In the genomic region with DNA sequence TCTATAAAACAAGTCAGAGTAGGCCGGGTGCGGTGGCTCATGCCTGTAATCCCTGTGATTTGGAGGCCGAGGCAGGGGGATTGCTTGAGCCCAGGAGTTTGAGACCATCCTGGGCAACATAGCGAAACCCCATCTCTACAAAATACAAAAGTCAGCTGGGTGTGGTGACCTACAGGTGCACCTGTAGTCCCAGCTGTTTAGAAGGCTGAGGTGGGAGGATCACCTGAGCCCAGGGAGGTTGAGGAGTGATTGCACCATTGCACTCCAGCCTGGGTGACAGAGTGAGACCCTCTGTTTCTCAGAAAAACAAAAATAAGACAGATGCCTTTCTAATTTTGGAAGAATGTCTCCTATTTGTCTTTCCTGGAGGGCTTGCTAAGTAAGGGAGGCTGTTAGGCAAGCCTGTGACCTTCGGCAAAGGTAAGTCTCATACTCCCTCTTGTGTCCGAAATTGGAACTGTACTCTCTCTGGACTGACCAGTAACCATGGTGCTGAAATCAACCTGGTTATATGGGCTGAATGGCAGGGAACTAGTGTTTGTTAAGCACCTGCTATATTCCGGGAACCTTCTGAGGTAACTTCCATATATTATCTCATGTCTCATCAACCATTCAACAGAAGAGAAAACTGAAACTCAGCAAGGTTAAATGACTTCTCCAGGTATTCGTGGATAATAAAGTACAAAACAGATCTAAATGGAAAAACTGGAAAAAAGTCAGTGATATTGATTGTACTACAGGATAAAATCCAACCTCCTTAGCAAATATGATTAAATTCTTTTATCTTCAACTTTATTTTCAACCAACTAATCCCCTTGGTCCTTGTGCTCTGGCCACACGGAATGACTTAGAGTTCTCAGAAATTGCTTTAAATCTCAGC, we compare ENCODE assay signal across 8 cellular contexts. TPM values are rescaled to one million over a fixed set of nuclear protein-coding genes. Genes with fewer than 3 reads are reported as not detected.
DNase-seq lines count a peak whose midpoint lies in the region; ATAC-seq and TF ChIP-seq lines count a peak whose summit lies in the region.

No MANE protein-coding gene starts in this region.

- no peak overlapping the region for H3K27ac Mint-ChIP-seq in CD8-positive, alpha-beta T cell
- H3K27ac Mint-ChIP-seq in activated CD4-positive, alpha-beta T cell treated with anti-CD3 and anti-CD28 coated beads, Interleukin-2, amount 10 ng/mL, durations not matched to agents 7 days and 5 days: no peak overlapping the region
- H3K27ac Mint-ChIP-seq in natural killer cell treated with Interleukin-12 subunit alpha and Interleukin-12 subunit beta and Interleukin-15 and Interleukin-18, amount 100 ng/mL, for 72 hours: no peak overlapping the region

- no peaks in the 10 kb centered on the region for H3K27me3 ChIP-seq in CD8-positive, alpha-beta T cell (ENCODE audit: insufficient read depth, low read length)

- H3K4me1 Mint-ChIP-seq in CD8-positive, alpha-beta T cell (ENCODE audit: low read depth): no peaks in the 10 kb centered on the region
- H3K4me1 Mint-ChIP-seq in activated CD4-positive, alpha-beta T cell treated with anti-CD3 and anti-CD28 coated beads, Interleukin-2, amount 10 ng/mL, durations not matched to agents 7 days and 5 days: no peaks in the 10 kb centered on the region
- H3K4me1 Mint-ChIP-seq in natural killer cell treated with Interleukin-12 subunit alpha and Interleukin-12 subunit beta and Interleukin-15 and Interleukin-18, amount 100 ng/mL, for 72 hours (ENCODE audit: low read depth in 2 of 2): no peaks in the 10 kb centered on the region

- ATAC-seq in CD8-positive, alpha-beta T cell: peak; percentile 96
- ATAC-seq in GM19035 (IDR thresholded peaks at IDR 0.05; ENCODE audit: unreplicated experiment): peak; percentile 74
- peak; percentile 83 to 86 for ATAC-seq in natural killer cell treated with Interleukin-12 subunit alpha and Interleukin-12 subunit beta and Interleukin-15 and Interleukin-18, amount 100 ng/mL, for 72 hours

- no peaks in the 10 kb centered on the region for H3K4me1 ChIP-seq in CD8-positive, alpha-beta T cell (ENCODE audit: insufficient read depth, low read length)

- H3K9me3 Mint-ChIP-seq in CD8-positive, alpha-beta T cell: no peaks in the 10 kb centered on the region
- no peaks in the 10 kb centered on the region for H3K9me3 Mint-ChIP-seq in activated CD4-positive, alpha-beta T cell treated with anti-CD3 and anti-CD28 coated beads, Interleukin-2, amount 10 ng/mL, durations not matched to agents 7 days and 5 days
- no peaks in the 10 kb centered on the region for H3K9me3 Mint-ChIP-seq in natural killer cell treated with Interleukin-12 subunit alpha and Interleukin-12 subunit beta and Interleukin-15 and Interleukin-18, amount 100 ng/mL, for 72 hours

- intact Hi-C loops in CD8-positive, alpha-beta T cell (cut with DNase I, micrococcal nuclease): loop anchor here (1.0 to 10.0 kb wide), 4 partner anchors 31 to 197 kb away; a partner anchor contains a TSS

- H3K9me3 ChIP-seq in CD8-positive, alpha-beta T cell (ENCODE audit: low read length): no peaks in the 10 kb centered on the region

- CTCF ChIA-PET in CD8-positive, alpha-beta T cell (lab: Charles Lee): interaction anchor here (0.6 to 6.6 kb wide), 9 partner anchors 19 to 235 kb away, joined by 3 to 57 read pairs (median 3); no protein-coding TSS in a partner anchor
- CTCF ChIA-PET in activated CD4-positive, alpha-beta T cell treated with anti-CD3 and anti-CD28 coated beads, Interleukin-2, amount 10 ng/mL, durations not matched to agents 7 days and 5 days (lab: Charles Lee): interaction anchor here (0.9 kb wide), 1 partner anchor 233 kb away, joined by 3 read pairs; no protein-coding TSS in a partner anchor

- H3K4me3 ChIP-seq in CD8-positive, alpha-beta T cell (ENCODE audit: low read depth, low read length): no peak overlapping the region

- no peak overlapping the region for H3K4me3 Mint-ChIP-seq in CD8-positive, alpha-beta T cell
- H3K4me3 Mint-ChIP-seq in activated CD4-positive, alpha-beta T cell treated with anti-CD3 and anti-CD28 coated beads, Interleukin-2, amount 10 ng/mL, durations not matched to agents 7 days and 5 days: no peak overlapping the region
- H3K4me3 Mint-ChIP-seq in natural killer cell treated with Interleukin-12 subunit alpha and Interleukin-12 subunit beta and Interleukin-15 and Interleukin-18, amount 100 ng/mL, for 72 hours: no peak overlapping the region

- H3K27me3 Mint-ChIP-seq in CD8-positive, alpha-beta T cell (ENCODE audit: low read depth): peaks cover 26% of the 10 kb centered on the region
- peaks cover 13% of the 10 kb centered on the region for H3K27me3 Mint-ChIP-seq in activated CD4-positive, alpha-beta T cell treated with anti-CD3 and anti-CD28 coated beads, Interleukin-2, amount 10 ng/mL, durations not matched to agents 7 days and 5 days
- H3K27me3 Mint-ChIP-seq in natural killer cell treated with Interleukin-12 subunit alpha and Interleukin-12 subunit beta and Interleukin-15 and Interleukin-18, amount 100 ng/mL, for 72 hours: peaks cover 20 to 26% of the 10 kb centered on the region in 2 donors

- DNase-seq in CD8-positive, alpha-beta T cell: peak in 6 of 7 experiments; percentile 3 to 66 (median 38)
- peak; percentile 46 for DNase-seq in HK-2 (ENCODE audit: unreplicated experiment)
- DNase-seq in NCI-H524 treated with DMSO at 0.1 percent for 48 hours (lab: John Stamatoyannopoulos, UW): peak; percentile 23
- peak; percentile 85 for DNase-seq in activated CD4-positive, alpha-beta T cell treated with anti-CD3 and anti-CD28 coated beads, Interleukin-2, amount 10 ng/mL, durations not matched to agents 7 days and 5 days
- DNase-seq in fibroblast of gingiva (ENCODE audit: low read depth): peak; percentile 83
- peak; percentile 67 for DNase-seq in natural killer cell treated with Interleukin-12 subunit alpha and Interleukin-12 subunit beta and Interleukin-15 and Interleukin-18, amount 100 ng/mL, for 72 hours (ENCODE audit: low spot score)
- DNase-seq in cerebellar nuclear complex (lab: John Stamatoyannopoulos, UW): no peak

- H3K36me3 ChIP-seq in CD8-positive, alpha-beta T cell (ENCODE audit: insufficient read depth, low read length): no peaks in the 10 kb centered on the region

- POLR2A ChIA-PET in CD8-positive, alpha-beta T cell (lab: Charles Lee): interaction anchor here (0.6 kb wide), 1 partner anchor 178 kb away, joined by 5 read pairs; no protein-coding TSS in a partner anchor
- POLR2A ChIA-PET in activated CD4-positive, alpha-beta T cell treated with anti-CD3 and anti-CD28 coated beads, Interleukin-2, amount 10 ng/mL, durations not matched to agents 7 days and 5 days (lab: Charles Lee): no interaction called here

- TF ChIP-seq CTCF in CD8-positive, alpha-beta T cell (IDR thresholded peaks at IDR 0.05): peak; percentile 89

- no peak overlapping the region for H3K27ac ChIP-seq in CD8-positive, alpha-beta T cell (ENCODE audit: low read depth, low read length)

- no peaks in the 10 kb centered on the region for H3K36me3 Mint-ChIP-seq in CD8-positive, alpha-beta T cell
- H3K36me3 Mint-ChIP-seq in activated CD4-positive, alpha-beta T cell treated with anti-CD3 and anti-CD28 coated beads, Interleukin-2, amount 10 ng/mL, durations not matched to agents 7 days and 5 days (ENCODE audit: low read depth): no peaks in the 10 kb centered on the region
- H3K36me3 Mint-ChIP-seq in natural killer cell treated with Interleukin-12 subunit alpha and Interleukin-12 subunit beta and Interleukin-15 and Interleukin-18, amount 100 ng/mL, for 72 hours: no peaks in the 10 kb centered on the region

RNA-seq across cellular contexts. Expression of a gene that starts 11.8 kb away (rescaled TPM):
- not detected for total RNA-seq in CD8-positive, alpha-beta T cell
- under 1 TPM; 0.02 TPM for total RNA-seq in activated CD4-positive, alpha-beta T cell treated with anti-CD3 and anti-CD28 coated beads, Interleukin-2, amount 10 ng/mL, durations not matched to agents 7 days and 5 days
- total RNA-seq in natural killer cell treated with Interleukin-12 subunit alpha and Interleukin-12 subunit beta and Interleukin-15 and Interleukin-18, amount 100 ng/mL, for 72 hours: under 1 TPM; 0.05 to 0.08 TPM

RNA-seq across cellular contexts. Expression of a gene that starts 31.3 kb away (rescaled TPM):
- 10 to 100 TPM; 23.6 to 24.7 TPM for total RNA-seq in CD8-positive, alpha-beta T cell
- 10 to 100 TPM in 1 of 2 experiments, 1 to 10 TPM in 1; 7.7 to 12.9 TPM for total RNA-seq in activated CD4-positive, alpha-beta T cell treated with anti-CD3 and anti-CD28 coated beads, Interleukin-2, amount 10 ng/mL, durations not matched to agents 7 days and 5 days
- total RNA-seq in natural killer cell treated with Interleukin-12 subunit alpha and Interleukin-12 subunit beta and Interleukin-15 and Interleukin-18, amount 100 ng/mL, for 72 hours: 10 to 100 TPM; 17.6 to 27.8 TPM

RNA-seq across cellular contexts. Expression of a gene that starts 52.7 kb away (rescaled TPM):
- 10 to 100 TPM; 15.2 to 16.0 TPM for total RNA-seq in CD8-positive, alpha-beta T cell
- total RNA-seq in activated CD4-positive, alpha-beta T cell treated with anti-CD3 and anti-CD28 coated beads, Interleukin-2, amount 10 ng/mL, durations not matched to agents 7 days and 5 days: 10 to 100 TPM; 48.1 to 49.2 TPM
- total RNA-seq in natural killer cell treated with Interleukin-12 subunit alpha and Interleukin-12 subunit beta and Interleukin-15 and Interleukin-18, amount 100 ng/mL, for 72 hours: 10 to 100 TPM; 32.0 to 50.2 TPM

RNA-seq across cellular contexts. Expression of a gene that starts 53.8 kb away (rescaled TPM):
- total RNA-seq in CD8-positive, alpha-beta T cell: 10 to 100 TPM; 38.4 to 39.7 TPM
- total RNA-seq in activated CD4-positive, alpha-beta T cell treated with anti-CD3 and anti-CD28 coated beads, Interleukin-2, amount 10 ng/mL, durations not matched to agents 7 days and 5 days: 10 to 100 TPM; 32.7 to 37.3 TPM
- 10 to 100 TPM; 24.2 to 29.9 TPM for total RNA-seq in natural killer cell treated with Interleukin-12 subunit alpha and Interleukin-12 subunit beta and Interleukin-15 and Interleukin-18, amount 100 ng/mL, for 72 hours

Comparison
In these comparisons a context has a peak if more than half of its experiments do, and no peak if none do; other contexts are left out.
1. DNase-seq: peak in CD8-positive, alpha-beta T cell (6 of 7), HK-2 (single experiment), NCI-H524 treated with DMSO at 0.1 percent for 48 hours (single experiment), activated CD4-positive, alpha-beta T cell treated with anti-CD3 and anti-CD28 coated beads, Interleukin-2, amount 10 ng/mL, durations not matched to agents 7 days and 5 days (single experiment), fibroblast of gingiva (single experiment) and natural killer cell treated with Interleukin-12 subunit alpha and Interleukin-12 subunit beta and Interleukin-15 and Interleukin-18, amount 100 ng/mL, for 72 hours (single experiment); none in cerebellar nuclear complex (0 of 2).
2. Peak in every context shown above with its lines, with median percentiles within 50 percentile points of each other: ATAC-seq.